ENCODE assay signal across 8 cellular contexts in genomic region chr17:45225964-45226530, GRCh38. TPM values are rescaled to one million over a fixed set of nuclear protein-coding genes. Genes with fewer than 3 reads are reported as not detected.
A peak's percentile ranks its signal among the peaks of the same experiment; 100 is the strongest.
DNase-seq lines count a peak whose midpoint lies in the region; ATAC-seq and TF ChIP-seq lines count a peak whose summit lies in the region.

No MANE protein-coding gene starts in this region.

- H3K36me3 Mint-ChIP-seq in activated naive CD4-positive, alpha-beta T cell treated with anti-CD3 and anti-CD28 coated beads, Interleukin-2, amount 50 U/mL, for 72 hours = peaks cover 25 to 50% of the 10 kb centered on the region in 2 donors
- H3K36me3 Mint-ChIP-seq in Calu3 (ENCODE audit: insufficient read depth, unreplicated experiment) = peaks cover 18% of the 10 kb centered on the region

- intact Hi-C loops in right lobe of liver (cut with DNase I) = loop anchor here in 1 of 2 donors (10.0 kb wide), 1 partner anchor 159 kb away; no protein-coding TSS in a partner anchor
- intact Hi-C loops in Calu3 (cut with micrococcal nuclease; ENCODE audit: unreplicated experiment) = no loop called here

- no peaks in the 10 kb centered on the region for H3K4me1 ChIP-seq in right lobe of liver

- H3K27ac ChIP-seq in right lobe of liver = peak overlapping the region in 2 of 3 donors; percentile 67 to 69

- H3K27me3 ChIP-seq in right lobe of liver = no peaks in the 10 kb centered on the region

- no peak for TF ChIP-seq POLR2A in right lobe of liver (IDR thresholded peaks at IDR 0.05)

- BruUV-seq in Calu3 (replicated peaks; lab: Mats Ljungman, UMichigan) = no TSS peak

- peak overlapping the region in 1 of 3 donors; percentile 4 for H3K4me3 ChIP-seq in right lobe of liver

- H3K36me3 ChIP-seq in right lobe of liver = no peaks in the 10 kb centered on the region

- peak; percentile 53 for ATAC-seq in GM18498 (IDR thresholded peaks at IDR 0.05; ENCODE audit: unreplicated experiment)
- peak; percentile 32 for ATAC-seq in HG03045 (IDR thresholded peaks at IDR 0.05; ENCODE audit: unreplicated experiment)
- ATAC-seq in activated naive CD4-positive, alpha-beta T cell treated with anti-CD3 and anti-CD28 coated beads, Interleukin-2, amount 50 U/mL, for 72 hours = peak; percentile 47 to 74
- peak; percentile 62 to 67 (median 64) for ATAC-seq in right lobe of liver

- no peak for TF ChIP-seq CTCF in right lobe of liver (IDR thresholded peaks at IDR 0.05)
- TF ChIP-seq CTCF in Calu3 (IDR thresholded peaks at IDR 0.05; ENCODE audit: unreplicated experiment) = no peak

- CTCF ChIA-PET in Calu3 (lab: Charles Lee) = interaction anchor here (1.1 kb wide), 1 partner anchor 77 kb away, joined by 3 read pairs; no protein-coding TSS in a partner anchor

- no peaks in the 10 kb centered on the region for H3K9me3 ChIP-seq in right lobe of liver

- DNase-seq in SKM-1 treated with dmso at 0.1 percent for 144 hours (lab: John Stamatoyannopoulos, UW; ENCODE audit: unreplicated experiment) = peak; percentile 97
- peak; percentile 88 to 96 for DNase-seq in activated naive CD4-positive, alpha-beta T cell treated with anti-CD3 and anti-CD28 coated beads, Interleukin-2, amount 50 U/mL, for 72 hours (ENCODE audit: low spot score in 2 of 2)
- peak; percentile 80 to 89 (median 81) for DNase-seq in right lobe of liver
- DNase-seq in stimulated activated CD8-positive, alpha-beta memory T cell treated with anti-CD3 and anti-CD28 coated beads, Interleukin-2, amount 100 ng/mL, for 48 hours (ENCODE audit: low read depth in 2 of 2) = peak; percentile 97 to 98
- DNase-seq in NCI-H2107 (lab: John Stamatoyannopoulos, UW) = no peak
- DNase-seq in Calu3 = no peak

- no peaks in the 10 kb centered on the region for H3K9me3 Mint-ChIP-seq in activated naive CD4-positive, alpha-beta T cell treated with anti-CD3 and anti-CD28 coated beads, Interleukin-2, amount 50 U/mL, for 72 hours
- H3K9me3 Mint-ChIP-seq in Calu3 (ENCODE audit: low read depth, unreplicated experiment) = no peaks in the 10 kb centered on the region

- H3K4me1 Mint-ChIP-seq in Calu3 (ENCODE audit: low read depth, unreplicated experiment) = peaks cover 22% of the 10 kb centered on the region

- H3K27ac Mint-ChIP-seq in activated naive CD4-positive, alpha-beta T cell treated with anti-CD3 and anti-CD28 coated beads, Interleukin-2, amount 50 U/mL, for 72 hours = peak overlapping the region; percentile 99 to 100
- H3K27ac Mint-ChIP-seq in Calu3 (ENCODE audit: unreplicated experiment) = no peak overlapping the region

- peaks cover 28% of the 10 kb centered on the region for H3K27me3 Mint-ChIP-seq in Calu3 (ENCODE audit: unreplicated experiment)

- WGBS in right lobe of liver (ENCODE audit: insufficient coverage, low coverage, low lambda C conversion rate, missing lambda C conversion rate) = 42% methylated on average over 2 of the region's 11 CpGs

- H3K4me3 Mint-ChIP-seq in Calu3 (ENCODE audit: low read depth, unreplicated experiment) = no peak overlapping the region

RNA-seq across cellular contexts. Expression of gene FMNL1, which starts 4.4 kb away (rescaled TPM):
- 100 to 1,000 TPM; 221 to 735 TPM for total RNA-seq in activated naive CD4-positive, alpha-beta T cell treated with anti-CD3 and anti-CD28 coated beads, Interleukin-2, amount 50 U/mL, for 72 hours
- total RNA-seq in right lobe of liver (1 to 10 TPM; 3.7 to 10.0 (median 5.1) TPM), Calu3 (2022) (8.5 and 9.6 TPM in 2 replicates)

RNA-seq across cellular contexts. Expression of gene SPATA32, which starts 35.8 kb away (rescaled TPM):
- under 1 TPM; 0.37 to 0.50 TPM for total RNA-seq in activated naive CD4-positive, alpha-beta T cell treated with anti-CD3 and anti-CD28 coated beads, Interleukin-2, amount 50 U/mL, for 72 hours
- not detected for total RNA-seq in right lobe of liver
- 0.85 and 0.88 TPM in 2 replicates for total RNA-seq in Calu3 (2022)

Comparison
In these comparisons a context has a peak if more than half of its experiments do, and no peak if none do; other contexts are left out.
1. DNase-seq: peak in SKM-1 treated with dmso at 0.1 percent for 144 hours (single experiment), activated naive CD4-positive, alpha-beta T cell treated with anti-CD3 and anti-CD28 coated beads, Interleukin-2, amount 50 U/mL, for 72 hours (2 of 2), right lobe of liver (3 of 3) and stimulated activated CD8-positive, alpha-beta memory T cell treated with anti-CD3 and anti-CD28 coated beads, Interleukin-2, amount 100 ng/mL, for 48 hours (2 of 2); none in NCI-H2107 (single experiment) and Calu3 (single experiment).
2. RNA of gene FMNL1, which starts 4.4 kb away (total RNA-seq): 221 to 735 TPM in activated naive CD4-positive, alpha-beta T cell treated with anti-CD3 and anti-CD28 coated beads, Interleukin-2, amount 50 U/mL, for 72 hours; 8.5 to 9.6 TPM in Calu3 and 3.7 to 10.0 TPM in right lobe of liver; every median in the first group is over 10 times any median in the second.
3. Peak in every context shown above with its lines, with median percentiles within 50 percentile points of each other: ATAC-seq.